In the genomic region with DNA sequence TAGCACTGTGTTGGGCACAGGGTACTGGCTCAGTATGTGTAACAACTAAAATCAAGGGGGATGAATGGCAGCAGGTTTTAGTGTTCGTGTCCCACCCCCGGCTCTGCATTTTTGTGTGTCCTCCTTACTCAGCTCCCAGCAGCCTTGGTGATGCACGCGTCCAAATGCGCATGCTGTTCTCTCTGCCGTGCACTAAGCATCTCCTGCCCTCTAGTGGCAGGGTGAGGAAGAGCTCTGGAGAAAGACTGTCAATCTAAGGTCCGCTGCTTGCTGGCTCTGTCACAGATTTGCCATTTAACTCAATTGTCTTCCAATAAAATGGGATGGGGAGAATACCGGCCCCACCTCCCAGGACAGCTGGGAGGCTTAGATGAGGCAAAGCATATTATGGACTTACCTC, we compare ENCODE assay signal across 9 cellular contexts.
DNase-seq lines count a peak whose midpoint lies in the region; ATAC-seq and TF ChIP-seq lines count a peak whose summit lies in the region.
"Had no signal": no experiment of that assay in that cellular context is flagged by ENCODE, and none has a peak within 500 bp of the region (broad histone marks: within the 10 kb centered on the region; RNA-seq: fewer than 3 reads in every experiment).

No MANE protein-coding gene starts in this region.

- TF ChIP-seq CTCF in C4-2B (conservative IDR thresholded peaks at IDR 0.05) (peak; percentile 69), GM13977 (IDR thresholded peaks at IDR 0.05; ENCODE audit: extremely low read depth, insufficient read depth, missing control alignments) (peak; percentile 76), WI38 (IDR thresholded peaks at IDR 0.05; ENCODE audit: low read depth, low read length) (peak; percentile 58; the same call in 1 of the 2 replicates), kidney epithelial cell (IDR thresholded peaks at IDR 0.05; ENCODE audit: insufficient read depth, low read length, poor library complexity, severe bottlenecking) (peak; percentile 56)

- DNase-seq in GM13977 (ENCODE audit: low spot score) (peak; percentile 72), kidney epithelial cell (ENCODE audit: low read depth) (no peak), SHP77 (lab: John Stamatoyannopoulos, UW) (no peak), DMS79 (lab: John Stamatoyannopoulos, UW) (no peak)

- H3K4me3 ChIP-seq in WI38 (ENCODE audit: low read depth, low read length) (no peak overlapping the region), kidney epithelial cell (ENCODE audit: low read depth, low read length) (no peak overlapping the region)

- no peaks in the 10 kb centered on the region for H3K36me3 ChIP-seq in kidney epithelial cell (ENCODE audit: control insufficient read depth, insufficient read depth, low read length)

- H3K27me3 ChIP-seq in kidney epithelial cell (ENCODE audit: control insufficient read depth, insufficient read depth, low read length): peaks cover 23% of the 10 kb centered on the region

- H3K27ac ChIP-seq in C4-2B: no peak overlapping the region
- H3K27ac ChIP-seq: epithelial cell of prostate had no signal

- ATAC-seq in GM21737 (IDR thresholded peaks at IDR 0.05; ENCODE audit: unreplicated experiment) (no peak), HG02678 (IDR thresholded peaks at IDR 0.05; ENCODE audit: unreplicated experiment) (no peak)

- in situ Hi-C loops in GM13977 (cut with MboI; ENCODE audit: low pct_unique_long_range_greater_than_20kb, low sequenced_read_pairs, unreplicated experiment): no loop called here
